In genomic region chr19:35213678-35214632, GRCh38 we compare ENCODE assay signal across 8 cellular contexts. TPM values are rescaled to one million over a fixed set of nuclear protein-coding genes. Genes with fewer than 3 reads are reported as not detected.
DNase-seq lines count a peak whose midpoint lies in the region; TF ChIP-seq lines count a peak whose summit lies in the region.

No MANE protein-coding gene starts in this region.

- H3K36me3 ChIP-seq in PC-9 (ENCODE audit: low read depth) (no peaks in the 10 kb centered on the region), mesenchymal stem cell (ENCODE audit: control insufficient read depth in 1 of 2, insufficient read depth in 2 of 2, low read depth in 1 of 2, low read length in 2 of 2) (no peaks in the 10 kb centered on the region)

- DNase-seq in NCI-H2081 (lab: John Stamatoyannopoulos, UW) (peak; percentile 23 to 65), NCI-H2081 treated with DMSO at 0.1 percent for 48 hours (lab: John Stamatoyannopoulos, UW) (no peak), HUDEP-2 (lab: John Stamatoyannopoulos, UW; ENCODE audit: unreplicated experiment in 76 of 76) (peak in 43 of 76 experiments; percentile 11 to 78 (median 40)), PC-9 (peak; percentile 72 to 88), activated T-helper 1 cell treated with Interleukin-2 at 50 U/mL for 16 hours (ENCODE audit: low read depth) (peak; percentile 61), foreskin melanocyte (peak; percentile 81), smooth muscle cell of the brain vasculature (ENCODE audit: low read depth, low spot score) (peak; percentile 10), mesenchymal stem cell (no peak)

- peak overlapping the region; percentile 84 for H3K27ac ChIP-seq in PC-9
- no peak overlapping the region for H3K27ac ChIP-seq in mesenchymal stem cell (ENCODE audit: low read length, poor library complexity, severe bottlenecking)

- H3K4me2 ChIP-seq in PC-9 (peak overlapping the region; percentile 67), mesenchymal stem cell (ENCODE audit: low read length, poor library complexity, severe bottlenecking) (no peak overlapping the region)

- no peak for TF ChIP-seq CTCF in PC-9 (conservative IDR thresholded peaks at IDR 0.05)

- H3K79me1 ChIP-seq in mesenchymal stem cell (replicated peaks; ENCODE audit: low read length, poor library complexity, severe bottlenecking): no peaks in the 10 kb centered on the region

- no peaks in the 10 kb centered on the region for H3K27me3 ChIP-seq in PC-9 (ENCODE audit: insufficient read depth, low read depth)
- H3K27me3 ChIP-seq in mesenchymal stem cell (ENCODE audit: control insufficient read depth in 1 of 2, insufficient read depth in 1 of 2, low read length in 2 of 2): no peaks in the 10 kb centered on the region

- H3K4me3 ChIP-seq in PC-9: peak overlapping the region; percentile 21; the same call in 1 of the 2 replicates
- H3K4me3 ChIP-seq in mesenchymal stem cell (ENCODE audit: insufficient read depth in 1 of 2, low read depth in 1 of 2, low read length in 2 of 2): no peak overlapping the region

- peaks cover 34% of the 10 kb centered on the region for H3K4me1 ChIP-seq in PC-9 (replicated peaks; ENCODE audit: insufficient read depth)
- peaks cover 9% of the 10 kb centered on the region for H3K4me1 ChIP-seq in mesenchymal stem cell (ENCODE audit: control insufficient read depth, insufficient read depth, low read depth, low read length)

- intact Hi-C loops in PC-9 (cut with micrococcal nuclease; ENCODE audit: unreplicated experiment): loop anchor here (2.0 kb wide), 1 partner anchor 45 kb away; no protein-coding TSS in a partner anchor

- BruUV-seq in PC-9 (replicated peaks; lab: Mats Ljungman, UMichigan): no TSS peak

- H3K79me2 ChIP-seq in PC-9 (ENCODE audit: low read depth): no peaks in the 10 kb centered on the region

- no peak overlapping the region for H3K23ac ChIP-seq in mesenchymal stem cell (ENCODE audit: low read length in 2 of 2)

- no peak overlapping the region; the same call in 1 of the 2 replicates for H2AFZ ChIP-seq in PC-9
- no peak overlapping the region for H2AFZ ChIP-seq in mesenchymal stem cell (ENCODE audit: low read depth, low read length)

- H4K8ac ChIP-seq in mesenchymal stem cell (ENCODE audit: low read length): no peak overlapping the region

- H2BK12ac ChIP-seq in mesenchymal stem cell (ENCODE audit: low read length in 2 of 2): no peak overlapping the region

- POLR2A ChIA-PET in PC-9 (lab: Charles Lee; ENCODE audit: unreplicated experiment): interaction anchor here (0.5 kb wide), 1 partner anchor 54 kb away, joined by 4 read pairs; no protein-coding TSS in a partner anchor

- H2BK120ac ChIP-seq in mesenchymal stem cell (ENCODE audit: low read depth, low read length): no peak overlapping the region

- WGBS in mesenchymal stem cell: 81% methylated on average over 19 of the region's 21 CpGs

- H2BK5ac ChIP-seq in mesenchymal stem cell (ENCODE audit: low read depth, low read length, poor library complexity, severe bottlenecking): no peak overlapping the region

- no peak overlapping the region for H3K4ac ChIP-seq in mesenchymal stem cell (ENCODE audit: low read depth in 1 of 2, low read length in 2 of 2)

- no peak overlapping the region for H4K91ac ChIP-seq in mesenchymal stem cell (ENCODE audit: low read length)

- no peak overlapping the region for H2AK5ac ChIP-seq in mesenchymal stem cell (ENCODE audit: low read length, severe bottlenecking)

- CTCF ChIA-PET in PC-9 (lab: Charles Lee): no interaction called here

- H3K9me3 ChIP-seq in PC-9 (ENCODE audit: insufficient read depth, low read depth) (peaks cover under 1% of the 10 kb centered on the region; the same call in 1 of the 2 replicates), mesenchymal stem cell (ENCODE audit: control insufficient read depth, low read length) (peaks cover 10% of the 10 kb centered on the region)

- peaks cover 43% of the 10 kb centered on the region for H3F3A ChIP-seq in PC-9 (ENCODE audit: insufficient read depth, low read depth)

- no peaks in the 10 kb centered on the region for H3K9me2 ChIP-seq in PC-9 (ENCODE audit: insufficient read depth)

- H3K9ac ChIP-seq in mesenchymal stem cell (ENCODE audit: low read length): no peak overlapping the region

- H4K20me1 ChIP-seq in PC-9 (ENCODE audit: insufficient read depth): no peaks in the 10 kb centered on the region

- no peak overlapping the region for H3K18ac ChIP-seq in mesenchymal stem cell (ENCODE audit: low read depth in 1 of 2, low read length in 2 of 2)

- H2BK15ac ChIP-seq in mesenchymal stem cell (ENCODE audit: low read depth, poor library complexity, severe bottlenecking): no peak overlapping the region

- H3K14ac ChIP-seq in mesenchymal stem cell (ENCODE audit: low read length in 2 of 2): no peak overlapping the region

RNA-seq across cellular contexts. Expression of gene FAM187B, which starts 14.6 kb away (rescaled TPM):
- not detected in 2 replicates for total RNA-seq in PC-9 (2021)
- not detected for polyA plus RNA-seq in mesenchymal stem cell (2013, experiment 1 of 2)
- polyA plus RNA-seq in mesenchymal stem cell (2013, experiment 2 of 2): not detected

RNA-seq across cellular contexts. Expression of gene LSR, which starts 34.8 kb away (rescaled TPM):
- total RNA-seq in PC-9 (2021): 131 and 145 TPM in 2 replicates
- 0.52 TPM for polyA plus RNA-seq in mesenchymal stem cell (2013, experiment 1 of 2)
- polyA plus RNA-seq in mesenchymal stem cell (2013, experiment 2 of 2): 0.53 TPM

RNA-seq across cellular contexts. Expression of gene USF2, which starts 54.8 kb away (rescaled TPM):
- total RNA-seq in PC-9 (2021): 92.1 and 98.2 TPM in 2 replicates
- polyA plus RNA-seq in mesenchymal stem cell (2013, experiment 1 of 2): 83.8 TPM
- 83.3 TPM for polyA plus RNA-seq in mesenchymal stem cell (2013, experiment 2 of 2)

RNA-seq across cellular contexts. Expression of gene FXYD5, which starts 59.4 kb away (rescaled TPM):
- total RNA-seq in PC-9 (2021): 137 and 181 TPM in 2 replicates
- 248 TPM for polyA plus RNA-seq in mesenchymal stem cell (2013, experiment 1 of 2)
- 237 TPM for polyA plus RNA-seq in mesenchymal stem cell (2013, experiment 2 of 2)

Comparison
In these comparisons a context has a peak if more than half of its experiments do, and no peak if none do; other contexts are left out.
1. DNase-seq: peak in NCI-H2081 (2 of 2), HUDEP-2 (43 of 76), PC-9 (2 of 2), activated T-helper 1 cell treated with Interleukin-2 at 50 U/mL for 16 hours (single experiment), foreskin melanocyte (single experiment) and smooth muscle cell of the brain vasculature (single experiment); none in NCI-H2081 treated with DMSO at 0.1 percent for 48 hours (single experiment) and mesenchymal stem cell (single experiment).